9 cellular contexts compared by ENCODE assay signal in genomic region chr2:9975805-9976447, GRCh38. TPM values are rescaled to one million over a fixed set of nuclear protein-coding genes. Genes with fewer than 3 reads are reported as not detected.
DNase-seq lines count a peak whose midpoint lies in the region; ATAC-seq and TF ChIP-seq lines count a peak whose summit lies in the region.
"Had no signal": no experiment of that assay in that cellular context is flagged by ENCODE, and none has a peak within 500 bp of the region (broad histone marks: within the 10 kb centered on the region; RNA-seq: fewer than 3 reads in every experiment).

No MANE protein-coding gene starts in this region.

- no peaks in the 10 kb centered on the region for H3K27me3 ChIP-seq in BJ (ENCODE audit: control insufficient read depth, insufficient read depth, low read length)
- H3K27me3 ChIP-seq in brain microvascular endothelial cell (replicated peaks): no peaks in the 10 kb centered on the region

- in situ Hi-C loops in brain microvascular endothelial cell (cut with HindIII; ENCODE audit: low pct_ligation_motif_present, low sequenced_read_pairs): no loop called here

- H3K36me3 ChIP-seq in BJ (ENCODE audit: control insufficient read depth, insufficient read depth, low read length): no peaks in the 10 kb centered on the region
- H3K36me3 ChIP-seq in brain microvascular endothelial cell (replicated peaks): no peaks in the 10 kb centered on the region

- DNase-seq in BJ (ENCODE audit: low read depth): peak; percentile 84
- DNase-seq in LHCN-M2 (ENCODE audit: low read depth): peak; percentile 95
- DNase-seq in brain microvascular endothelial cell: peak; percentile 97
- DNase-seq in non-pigmented ciliary epithelial cell (ENCODE audit: low read depth): peak; percentile 95
- no peak for DNase-seq in SHP77 treated with DMSO at 0.1 percent for 48 hours (lab: John Stamatoyannopoulos, UW)
- no peak for DNase-seq in NCI-H1092 treated with DMSO at 0.1 percent for 48 hours (lab: John Stamatoyannopoulos, UW)

- POLR2A ChIA-PET in BJ (lab: Charles Lee): no interaction called here

- H3K27ac ChIP-seq in brain microvascular endothelial cell: no peak overlapping the region

- TF ChIP-seq CTCF in BJ (IDR thresholded peaks at IDR 0.05; ENCODE audit: insufficient read depth, low read depth, low read length): no peak
- TF ChIP-seq CTCF in brain microvascular endothelial cell (IDR thresholded peaks at IDR 0.05; ENCODE audit: low read depth, low read length, missing control alignments): no peak

- no peak overlapping the region for H3K4me3 ChIP-seq in BJ (ENCODE audit: low read depth, low read length)
- H3K4me3 ChIP-seq in brain microvascular endothelial cell (ENCODE audit: low read depth, low read length): no peak overlapping the region

- CTCF ChIA-PET in BJ (lab: Yijun Ruan, JAX): interaction anchor here (1.0 to 1.5 kb wide), 3 partner anchors 162 to 205 kb away, joined by 3 to 5 read pairs (median 4); no protein-coding TSS in a partner anchor

- no peak for ATAC-seq in GM21360 (IDR thresholded peaks at IDR 0.05; ENCODE audit: unreplicated experiment)
- no peak for ATAC-seq in GM18870 (IDR thresholded peaks at IDR 0.05; ENCODE audit: unreplicated experiment)
- ATAC-seq: left lobe of liver had no signal

RNA-seq across cellular contexts. Expression of gene GRHL1, which starts 24.4 kb away (rescaled TPM):
- 1.7 TPM in 2 replicates for polyA plus RNA-seq in BJ (2011; rRNA removed)
- 2.4 and 2.8 TPM in 2 replicates for polyA minus RNA-seq in BJ (2011; rRNA and poly(A)+ RNA removed)
- total RNA-seq in LHCN-M2 (2014; rRNA removed): 0.40 and 0.90 TPM in 2 replicates
- polyA plus RNA-seq in LHCN-M2 (2012): 0.05 TPM

Comparison
In these comparisons a context has a peak if more than half of its experiments do, and no peak if none do; other contexts are left out.
1. DNase-seq: peak in BJ (single experiment), LHCN-M2 (single experiment), brain microvascular endothelial cell (single experiment) and non-pigmented ciliary epithelial cell (single experiment); none in SHP77 treated with DMSO at 0.1 percent for 48 hours (single experiment) and NCI-H1092 treated with DMSO at 0.1 percent for 48 hours (single experiment).